ENCODE assay signal across 8 cellular contexts in genomic region chr5:136020383-136021015, GRCh38. TPM values are rescaled to one million over a fixed set of nuclear protein-coding genes. Genes with fewer than 3 reads are reported as not detected.
A peak's percentile ranks its signal among the peaks of the same experiment; 100 is the strongest.
DNase-seq lines count a peak whose midpoint lies in the region; ATAC-seq and TF ChIP-seq lines count a peak whose summit lies in the region.

No MANE protein-coding gene starts in this region.

- DNase-seq in DMS 273 treated with DMSO at 0.1 percent for 48 hours (lab: John Stamatoyannopoulos, UW) (peak; percentile 62), MG63 (peak; percentile 99), brain microvascular endothelial cell (peak; percentile 96), omental fat pad (ENCODE audit: low spot score) (peak; percentile 48), NCI-H524 treated with DMSO at 0.1 percent for 48 hours (lab: John Stamatoyannopoulos, UW) (no peak), DMS153 (lab: John Stamatoyannopoulos, UW) (no peak), glutamatergic neuron (no peak)

- H3K4me3 Mint-ChIP-seq in glutamatergic neuron (ENCODE audit: unreplicated experiment) = no peak overlapping the region

- no peak for TF ChIP-seq CTCF in brain microvascular endothelial cell (IDR thresholded peaks at IDR 0.05; ENCODE audit: low read depth, low read length, missing control alignments)
- no peak for TF ChIP-seq CTCF in omental fat pad (IDR thresholded peaks at IDR 0.05)
- no peak for TF ChIP-seq CTCF in glutamatergic neuron (IDR thresholded peaks at IDR 0.05; ENCODE audit: partially characterized antibody, unreplicated experiment)

- H3K27ac Mint-ChIP-seq in glutamatergic neuron (ENCODE audit: unreplicated experiment) = no peak overlapping the region

- no peaks in the 10 kb centered on the region for H3K36me3 ChIP-seq in MG63
- no peaks in the 10 kb centered on the region for H3K36me3 ChIP-seq in brain microvascular endothelial cell (replicated peaks)

- no peaks in the 10 kb centered on the region for H3K36me3 Mint-ChIP-seq in glutamatergic neuron (ENCODE audit: unreplicated experiment)

- peaks cover 5% of the 10 kb centered on the region; the same call in 1 of the 2 replicates for H3K9me3 ChIP-seq in MG63

- H3K4me3 ChIP-seq in MG63 (no peak overlapping the region), brain microvascular endothelial cell (ENCODE audit: low read depth, low read length) (no peak overlapping the region)

- no peaks in the 10 kb centered on the region for H3K27me3 Mint-ChIP-seq in glutamatergic neuron (ENCODE audit: unreplicated experiment)

- H3K27me3 ChIP-seq in MG63 = no peaks in the 10 kb centered on the region
- H3K27me3 ChIP-seq in brain microvascular endothelial cell (replicated peaks) = no peaks in the 10 kb centered on the region

- H3K9me3 Mint-ChIP-seq in glutamatergic neuron (ENCODE audit: unreplicated experiment) = peaks cover 2% of the 10 kb centered on the region

- no peaks in the 10 kb centered on the region for H3K4me1 Mint-ChIP-seq in glutamatergic neuron (ENCODE audit: low read depth, unreplicated experiment)

- in situ Hi-C loops in brain microvascular endothelial cell (cut with HindIII; ENCODE audit: low pct_ligation_motif_present, low sequenced_read_pairs) = no loop called here

- peak overlapping the region; percentile 98 for H3K27ac ChIP-seq in brain microvascular endothelial cell

- ATAC-seq in omental fat pad (ENCODE audit: low FRiP score) = peak; percentile 84
- no peak for ATAC-seq in GM19023 (IDR thresholded peaks at IDR 0.05; ENCODE audit: unreplicated experiment)

RNA-seq across cellular contexts. Expression of gene TGFBI, which starts 8.3 kb away (rescaled TPM):
- total RNA-seq in MG63 (2014; rRNA removed; shearing (Covaris generic); ENCODE audit: low replicate concordance) = 2,057 and 2,194 TPM in 2 replicates
- 100 to 1,000 TPM; 117 to 338 (median 180) TPM for total RNA-seq in omental fat pad
- 2.3 TPM for total RNA-seq in glutamatergic neuron (ENCODE audit: unreplicated experiment)

Comparison
In these comparisons a context has a peak if more than half of its experiments do, and no peak if none do; other contexts are left out.
1. DNase-seq: peak in DMS 273 treated with DMSO at 0.1 percent for 48 hours (single experiment), MG63 (single experiment), brain microvascular endothelial cell (single experiment) and omental fat pad (single experiment); none in NCI-H524 treated with DMSO at 0.1 percent for 48 hours (single experiment), DMS153 (single experiment) and glutamatergic neuron (single experiment).
2. RNA of gene TGFBI, which starts 8.3 kb away (total RNA-seq): 2,057 to 2,194 TPM in MG63 and 117 to 338 TPM in omental fat pad; 2.3 TPM in glutamatergic neuron (single experiment); every median in the first group is over 10 times any median in the second.